ENCODE assay signal across 1 cellular context in genomic region chr16:30821891-30822290, GRCh38.
TF ChIP-seq lines count a peak whose summit lies in the region.

No MANE protein-coding gene starts in this region.

TF ChIP-seq in K562, 482 proteins besides CTCF, POLR2A, EP300 and RAD21:
- TF ChIP-seq SIRT6 (IDR thresholded peaks at IDR 0.05; ENCODE audit: low read depth, low read length) (no peak), MED1 (CRISPR knock-in tag; IDR thresholded peaks at IDR 0.05; ENCODE audit: borderline replicate concordance) (no peak), RNF2 (IDR thresholded peaks at IDR 0.05) (no peak), GTF2A2 (tag; IDR thresholded peaks at IDR 0.05) (no peak), ZNF121 (CRISPR knock-in tag; conservative IDR thresholded peaks at IDR 0.05) (0 out of 2 replicates have a peak, but pooled peaks have one; percentile 12), SRSF7 (optimal IDR thresholded peaks at IDR 0.05; ENCODE audit: low read depth, low read length) (no peak), TEAD2 (tag; IDR thresholded peaks at IDR 0.05) (no peak)
TF ChIP-seq in K562: peak in this region for 1.
